In genomic region chr17:80415626-80416042, GRCh38 we compare ENCODE assay signal across 8 cellular contexts. TPM values are rescaled to one million over a fixed set of nuclear protein-coding genes. Genes with fewer than 3 reads are reported as not detected.
A peak's percentile ranks its signal among the peaks of the same experiment; 100 is the strongest.
DNase-seq lines count a peak whose midpoint lies in the region; ATAC-seq and TF ChIP-seq lines count a peak whose summit lies in the region.

No MANE protein-coding gene starts in this region.

- H3K27me3 ChIP-seq in BE2C, result peaks cover 19% of the 10 kb centered on the region
- H3K27me3 ChIP-seq in muscle layer of colon (ENCODE audit: control insufficient read depth in 1 of 2, insufficient read depth in 2 of 2, low read length in 2 of 2), result no peaks in the 10 kb centered on the region

- H3K4me1 ChIP-seq in BE2C (no peaks in the 10 kb centered on the region), muscle layer of colon (ENCODE audit: insufficient read depth, low read length) (peaks cover 21% of the 10 kb centered on the region)

- H3K27ac ChIP-seq in caudate nucleus (ENCODE audit: low read depth, low read length) (peak overlapping the region; percentile 94), muscle layer of colon (ENCODE audit: low read depth, low read length) (peak overlapping the region; percentile 98)

- ATAC-seq in HG03457 (IDR thresholded peaks at IDR 0.05; ENCODE audit: unreplicated experiment), result peak; percentile 6

- no peaks in the 10 kb centered on the region; the same call in 1 of the 2 replicates for H3K36me3 ChIP-seq in BE2C
- H3K36me3 ChIP-seq in muscle layer of colon (ENCODE audit: insufficient read depth, low read length), result peaks cover 23% of the 10 kb centered on the region

- no peaks in the 10 kb centered on the region for H3K9me3 ChIP-seq in BE2C
- no peaks in the 10 kb centered on the region for H3K9me3 ChIP-seq in muscle layer of colon (ENCODE audit: low read length)

- DNase-seq in BE2C, result no peak
- DNase-seq in caudate nucleus (lab: John Stamatoyannopoulos, UW), result no peak
- DNase-seq in COLO829 (ENCODE audit: low spot score), result no peak
- no peak for DNase-seq in T-helper 9 cell
- no peak for DNase-seq in NCI-H526 (lab: John Stamatoyannopoulos, UW)
- DNase-seq in SK-N-DZ (ENCODE audit: low spot score), result no peak

- peak overlapping the region; percentile 86 for H3K9ac ChIP-seq in muscle layer of colon (ENCODE audit: low read length)

- peak overlapping the region; percentile 81 for H3K4me3 ChIP-seq in BE2C (ENCODE audit: low read depth, low read length)
- peak overlapping the region; percentile 97 to 100 for H3K4me3 ChIP-seq in muscle layer of colon (ENCODE audit: low read depth in 1 of 2, low read length in 2 of 2)

- no peak for TF ChIP-seq CTCF in BE2C (IDR thresholded peaks at IDR 0.05; ENCODE audit: low read depth, low read length)

RNA-seq across cellular contexts. Expression of gene ENDOV, which starts 0.7 kb away (rescaled TPM):
- 52.5 TPM for polyA plus RNA-seq in BE2C (2012; ENCODE audit: insufficient read depth, insufficient read length, low read depth)
- polyA plus RNA-seq in SK-N-DZ (2014; cell fraction: cytosol; rRNA removed), result 14.7 and 15.9 TPM in 2 replicates
- 13.5 and 24.7 TPM in 2 replicates for polyA plus RNA-seq in SK-N-DZ (2014; cell fraction: nucleus; rRNA removed)
